ENCODE assay signal across 1 cellular context in the genomic region with DNA sequence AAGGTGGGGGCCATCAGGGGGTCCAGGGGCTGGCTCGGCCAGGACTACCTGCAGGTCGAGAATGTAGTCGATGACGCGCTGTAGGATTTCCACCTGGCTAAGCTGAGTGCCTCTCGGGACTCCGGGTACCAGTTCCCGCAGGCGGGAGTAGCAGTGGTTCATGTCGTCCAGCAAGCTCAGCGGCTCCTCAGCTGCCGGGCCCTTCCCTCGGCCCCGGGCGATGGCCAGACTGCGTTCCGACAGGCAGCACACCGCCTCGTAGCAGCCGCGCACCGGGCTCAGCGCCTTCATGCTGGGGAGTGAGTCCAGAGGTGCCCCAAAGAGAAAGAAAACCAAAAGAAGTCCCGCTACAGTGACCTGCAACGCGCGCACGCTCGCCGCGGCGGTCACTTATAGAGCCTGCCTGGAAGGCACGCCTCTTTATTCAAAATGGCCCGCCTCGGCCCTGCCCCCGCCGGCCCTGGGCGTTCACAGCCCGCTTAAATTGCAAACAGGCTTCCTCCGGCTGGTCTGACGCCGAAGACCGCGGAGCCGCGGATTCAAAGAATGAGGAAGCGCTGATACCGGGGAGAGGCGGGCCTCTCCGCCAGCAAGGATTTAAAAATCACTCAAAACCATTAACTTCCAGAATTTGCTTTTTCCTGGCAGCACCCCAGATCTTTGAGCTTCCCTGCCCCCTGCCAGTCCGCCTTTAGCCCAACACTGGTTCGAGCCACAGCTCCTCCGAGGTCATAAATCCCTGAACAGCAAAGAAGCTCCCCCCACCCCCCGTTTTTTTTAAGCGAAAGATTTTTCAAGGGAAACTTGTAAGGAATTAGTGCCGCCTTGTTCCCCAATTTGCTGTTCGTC.
TF ChIP-seq lines count a peak whose summit lies in the region.

TSS of gene ID3 (minus strand) at position 366 of the 849 bp plus-strand sequence. CDS start at position 291, 75 bp downstream.

TF ChIP-seq in WTC11, 78 proteins besides CTCF, POLR2A, EP300 and RAD21 (continued from another document):
- TF ChIP-seq ELF4 (CRISPR knock-in tag; IDR thresholded peaks at IDR 0.05; ENCODE audit: low read depth) (peak; percentile 16; the same call in 1 of the 2 replicates), AR (CRISPR knock-in tag; IDR thresholded peaks at IDR 0.05) (no peak; the same call in 1 of the 2 replicates), KAT7 (CRISPR knock-in tag; IDR thresholded peaks at IDR 0.05; ENCODE audit: borderline replicate concordance) (no peak), FOXJ3 (CRISPR knock-in tag; IDR thresholded peaks at IDR 0.05; ENCODE audit: borderline replicate concordance) (no peak)
